In genomic region chr3:183390844-183391243, GRCh38 we compare ENCODE assay signal across 22 cellular contexts. TPM values are rescaled to one million over a fixed set of nuclear protein-coding genes. Genes with fewer than 3 reads are reported as not detected.
DNase-seq lines count a peak whose midpoint lies in the region; ATAC-seq and TF ChIP-seq lines count a peak whose summit lies in the region.
"Had no signal": no experiment of that assay in that cellular context is flagged by ENCODE, and none has a peak within 500 bp of the region (broad histone marks: within the 10 kb centered on the region; RNA-seq: fewer than 3 reads in every experiment).

No MANE protein-coding gene starts in this region.

- peaks cover 3% of the 10 kb centered on the region for H3K4me1 Mint-ChIP-seq in activated CD4-positive, alpha-beta T cell treated with anti-CD3 and anti-CD28 coated beads for 36 hours
- peaks cover 13% of the 10 kb centered on the region for H3K4me1 Mint-ChIP-seq in activated T-cell treated with anti-CD3 and anti-CD28 coated beads, Interleukin-2, amount 50 U/mL, for 72 hours (ENCODE audit: low read depth)
- H3K4me1 Mint-ChIP-seq in activated T-helper 17 cell treated with anti-CD3 and anti-CD28 coated beads, Interleukin-2, amount 50 U/mL, for 72 hours = peaks cover 9% of the 10 kb centered on the region

- TF ChIP-seq CTCF in GM20000 (IDR thresholded peaks at IDR 0.05; ENCODE audit: extremely low read depth, missing control alignments) = no peak

- DNase-seq in activated CD4-positive, alpha-beta T cell treated with anti-CD3 and anti-CD28 coated beads for 36 hours = no peak
- no peak for DNase-seq in activated CD4-positive, alpha-beta T cell treated with anti-CD3 and anti-CD28 coated beads for 1 hour
- no peak for DNase-seq in activated T-cell treated with anti-CD3 and anti-CD28 coated beads, Interleukin-2, amount 50 U/mL, for 72 hours
- DNase-seq in activated T-cell treated with anti-CD3 and anti-CD28 coated beads, Interleukin-2, amount 50 U/mL, for 48 hours = no peak
- DNase-seq in stimulated activated naive CD8-positive, alpha-beta T cell treated with anti-CD3 and anti-CD28 coated beads, Interleukin-15, Interleukin-2, amounts not matched to agents 100 U/mL and 50 U/mL, for 24 hours = no peak
- DNase-seq in SKM-1 treated with dmso at 0.1 percent for 144 hours (lab: John Stamatoyannopoulos, UW; ENCODE audit: unreplicated experiment) (no peak), GM20000 (ENCODE audit: low spot score) (no peak)
- DNase-seq: 8988T; ACHN; AML-193; BE2C; CD4-positive, alpha-beta T cell; CD8-positive, alpha-beta memory T cell; DMS 273 treated with DMSO at 0.1 percent for 48 hours; DMS79; EL; GDM1; GOT3; HFFc6 had no signal

- no peak overlapping the region for H3K4me3 Mint-ChIP-seq in activated CD4-positive, alpha-beta T cell treated with anti-CD3 and anti-CD28 coated beads for 36 hours
- H3K4me3 Mint-ChIP-seq in activated T-cell treated with anti-CD3 and anti-CD28 coated beads, Interleukin-2, amount 50 U/mL, for 72 hours = no peak overlapping the region
- no peak overlapping the region for H3K4me3 Mint-ChIP-seq in activated T-helper 17 cell treated with anti-CD3 and anti-CD28 coated beads, Interleukin-2, amount 50 U/mL, for 72 hours
- H3K4me3 Mint-ChIP-seq: CD14-positive monocyte; CD4-positive, alpha-beta T cell; CD8-positive, alpha-beta memory T cell; HFFc6 had no signal

- CTCF ChIA-PET in activated CD4-positive, alpha-beta T cell treated with anti-CD3 and anti-CD28 coated beads for 36 hours (lab: Charles Lee) = interaction anchor here (1.2 to 3.6 kb wide), 2 partner anchors 206 to 267 kb away, joined by 5 to 24 read pairs; no protein-coding TSS in a partner anchor

- no peaks in the 10 kb centered on the region for H3K9me3 Mint-ChIP-seq in activated CD4-positive, alpha-beta T cell treated with anti-CD3 and anti-CD28 coated beads for 36 hours (ENCODE audit: low read depth)
- H3K9me3 Mint-ChIP-seq in activated T-cell treated with anti-CD3 and anti-CD28 coated beads, Interleukin-2, amount 50 U/mL, for 72 hours = no peaks in the 10 kb centered on the region
- no peaks in the 10 kb centered on the region for H3K9me3 Mint-ChIP-seq in activated T-helper 17 cell treated with anti-CD3 and anti-CD28 coated beads, Interleukin-2, amount 50 U/mL, for 72 hours
- H3K9me3 Mint-ChIP-seq: CD14-positive monocyte; CD4-positive, alpha-beta T cell; CD8-positive, alpha-beta memory T cell; HFFc6 had no signal

- peak; percentile 44 for ATAC-seq in activated CD4-positive, alpha-beta T cell treated with anti-CD3 and anti-CD28 coated beads for 36 hours
- peak; percentile 44 to 55 for ATAC-seq in activated T-cell treated with anti-CD3 and anti-CD28 coated beads, Interleukin-2, amount 50 U/mL, for 72 hours (replicated peaks in 1 of 2)
- ATAC-seq in activated T-helper 17 cell treated with anti-CD3 and anti-CD28 coated beads, Interleukin-2, amount 50 U/mL, for 72 hours (replicated peaks) = peak; percentile 56
- ATAC-seq in stimulated activated naive CD8-positive, alpha-beta T cell treated with anti-CD3 and anti-CD28 coated beads, Interleukin-15, Interleukin-2, amounts not matched to agents 100 U/mL and 50 U/mL, for 24 hours = peak; percentile 60
- ATAC-seq: A549 had no signal

- H3K27ac Mint-ChIP-seq in activated CD4-positive, alpha-beta T cell treated with anti-CD3 and anti-CD28 coated beads for 36 hours = no peak overlapping the region
- peak overlapping the region; percentile 33 for H3K27ac Mint-ChIP-seq in activated T-cell treated with anti-CD3 and anti-CD28 coated beads, Interleukin-2, amount 50 U/mL, for 72 hours
- peak overlapping the region; percentile 66 for H3K27ac Mint-ChIP-seq in activated T-helper 17 cell treated with anti-CD3 and anti-CD28 coated beads, Interleukin-2, amount 50 U/mL, for 72 hours
- H3K27ac Mint-ChIP-seq: CD4-positive, alpha-beta T cell; HFFc6 had no signal

- H3K27me3 Mint-ChIP-seq in activated CD4-positive, alpha-beta T cell treated with anti-CD3 and anti-CD28 coated beads for 36 hours = no peaks in the 10 kb centered on the region
- peaks cover 21% of the 10 kb centered on the region for H3K27me3 Mint-ChIP-seq in activated T-cell treated with anti-CD3 and anti-CD28 coated beads, Interleukin-2, amount 50 U/mL, for 72 hours (ENCODE audit: low read depth)
- H3K27me3 Mint-ChIP-seq in activated T-helper 17 cell treated with anti-CD3 and anti-CD28 coated beads, Interleukin-2, amount 50 U/mL, for 72 hours = no peaks in the 10 kb centered on the region
- H3K27me3 Mint-ChIP-seq: CD4-positive, alpha-beta T cell; CD8-positive, alpha-beta memory T cell had no signal

- POLR2A ChIA-PET in activated CD4-positive, alpha-beta T cell treated with anti-CD3 and anti-CD28 coated beads for 36 hours (lab: Charles Lee) = no interaction called here

- no peaks in the 10 kb centered on the region for H3K36me3 Mint-ChIP-seq in activated CD4-positive, alpha-beta T cell treated with anti-CD3 and anti-CD28 coated beads for 36 hours (ENCODE audit: low read depth)
- H3K36me3 Mint-ChIP-seq in activated T-cell treated with anti-CD3 and anti-CD28 coated beads, Interleukin-2, amount 50 U/mL, for 72 hours (ENCODE audit: insufficient read depth in 2 of 2) = no peaks in the 10 kb centered on the region
- H3K36me3 Mint-ChIP-seq in activated T-helper 17 cell treated with anti-CD3 and anti-CD28 coated beads, Interleukin-2, amount 50 U/mL, for 72 hours (ENCODE audit: low read depth) = peaks cover 18% of the 10 kb centered on the region
- H3K36me3 Mint-ChIP-seq: CD14-positive monocyte had no signal

- intact Hi-C loops in activated CD4-positive, alpha-beta T cell treated with anti-CD3 and anti-CD28 coated beads for 36 hours (cut with DNase I, micrococcal nuclease) = loop anchor here in 1 of 2 experiments (5.0 kb wide), 1 partner anchor 491 kb away; the partner anchor contains the start of gene PARL

RNA-seq across cellular contexts. Expression of gene MCF2L2, which starts 37.6 kb away (rescaled TPM):
- 1 to 10 TPM; 1.9 to 2.3 TPM for total RNA-seq in activated CD4-positive, alpha-beta T cell treated with anti-CD3 and anti-CD28 coated beads for 36 hours
- total RNA-seq in activated T-cell treated with anti-CD3 and anti-CD28 coated beads, Interleukin-2, amount 50 U/mL, for 72 hours = 10 to 100 TPM in 1 of 2 donors, 1 to 10 TPM in 1; 7.6 to 11.5 TPM
- total RNA-seq in activated T-helper 17 cell treated with anti-CD3 and anti-CD28 coated beads, Interleukin-2, amount 50 U/mL, for 72 hours = 1 to 10 TPM; 9.0 to 10.0 TPM
